ENCODE assay signal across 8 cellular contexts in the genomic region with DNA sequence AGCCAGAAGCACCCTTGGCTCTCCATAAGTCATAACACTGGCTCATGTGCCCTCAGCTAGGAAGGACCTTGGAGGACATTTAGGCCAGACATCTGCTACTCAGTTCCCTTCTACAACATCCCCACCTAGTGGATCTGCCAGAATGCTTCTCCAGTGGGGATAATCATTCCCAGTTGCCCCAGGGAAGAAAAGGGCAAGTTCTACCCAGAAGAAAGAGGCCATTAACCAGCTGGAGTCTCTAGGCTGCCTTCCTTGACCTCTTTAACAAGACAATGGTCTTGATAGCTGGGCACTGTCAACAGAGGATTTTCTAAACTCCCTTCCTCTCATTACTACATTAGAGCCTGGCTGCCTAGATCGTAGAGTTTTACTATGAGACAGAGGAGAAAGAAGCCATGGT. TPM values are rescaled to one million over a fixed set of nuclear protein-coding genes. Genes with fewer than 3 reads are reported as not detected.
A peak's percentile ranks its signal among the peaks of the same experiment; 100 is the strongest.
DNase-seq lines count a peak whose midpoint lies in the region; ATAC-seq and TF ChIP-seq lines count a peak whose summit lies in the region.

No MANE protein-coding gene starts in this region.

- H3K9me3 ChIP-seq in ascending aorta = peaks cover 0 to 5% of the 10 kb centered on the region in 2 donors
- no peaks in the 10 kb centered on the region for H3K9me3 ChIP-seq in CD4-positive, alpha-beta memory T cell (ENCODE audit: control insufficient read depth in 1 of 2, low read length in 2 of 2)

- no peaks in the 10 kb centered on the region for H3K36me3 ChIP-seq in ascending aorta
- H3K36me3 ChIP-seq in CD4-positive, alpha-beta memory T cell (ENCODE audit: insufficient read depth, low read length) = no peaks in the 10 kb centered on the region

- intact Hi-C loops in ascending aorta (cut with DNase I) = loop anchor here (10.0 kb wide), 2 partner anchors 304 to 404 kb away; partner anchors contain the start of gene DHX15
- intact Hi-C loops in CD4-positive, alpha-beta memory T cell (cut with micrococcal nuclease) = no loop called here

- CTCF ChIA-PET in CD4-positive, alpha-beta memory T cell (lab: Charles Lee; ENCODE audit: partially characterized antibody) = interaction anchor here (1.4 kb wide), 1 partner anchor 9 kb away, joined by 4 read pairs; no protein-coding TSS in a partner anchor

- H3K27ac ChIP-seq in C4-2B (no peak overlapping the region), ascending aorta (no peak overlapping the region)
- H3K27ac ChIP-seq in CD4-positive, alpha-beta memory T cell (ENCODE audit: low read depth, low read length) = no peak overlapping the region

- no peak overlapping the region for H3K4me3 ChIP-seq in ascending aorta
- no peak overlapping the region for H3K4me3 ChIP-seq in CD4-positive, alpha-beta memory T cell (ENCODE audit: low read length in 2 of 2)

- POLR2A ChIA-PET in CD4-positive, alpha-beta memory T cell (lab: Charles Lee; ENCODE audit: partially characterized antibody) = no interaction called here

- no peak for ATAC-seq in GM19328 (IDR thresholded peaks at IDR 0.05; ENCODE audit: unreplicated experiment)
- ATAC-seq in GM18505 (IDR thresholded peaks at IDR 0.05; ENCODE audit: unreplicated experiment) = no peak

- H3K9me3 Mint-ChIP-seq in CD4-positive, alpha-beta memory T cell = peaks cover 0 to 9% (median 0%) of the 10 kb centered on the region in 8 donors

- DNase-seq in HuH-7 (ENCODE audit: low spot score) (peak; percentile 65), ascending aorta (ENCODE audit: low spot score in 2 of 2) (no peak), islet precursor cell (peak; percentile 83), NCI-H1436 treated with DMSO at 0.1 percent for 48 hours (lab: John Stamatoyannopoulos, UW) (no peak)
- no peak for DNase-seq in CD4-positive, alpha-beta memory T cell

- no peaks in the 10 kb centered on the region for H3K36me3 Mint-ChIP-seq in CD4-positive, alpha-beta memory T cell

- H3K4me3 Mint-ChIP-seq in CD4-positive, alpha-beta memory T cell = no peak overlapping the region

- TF ChIP-seq POLR2A in GM18505 (IDR thresholded peaks at IDR 0.05; ENCODE audit: borderline replicate concordance, extremely low read depth, insufficient read depth, insufficient read length) = no peak

- no peaks in the 10 kb centered on the region for H3K4me1 ChIP-seq in ascending aorta
- H3K4me1 ChIP-seq in CD4-positive, alpha-beta memory T cell (ENCODE audit: insufficient read depth, low read length) = no peaks in the 10 kb centered on the region

- no peak overlapping the region for H3K27ac Mint-ChIP-seq in CD4-positive, alpha-beta memory T cell

- TF ChIP-seq CTCF in C4-2B (conservative IDR thresholded peaks at IDR 0.05) (peak; percentile 66), ascending aorta (IDR thresholded peaks at IDR 0.05) (peak; percentile 25 to 49 (median 35))

- H3K27me3 ChIP-seq in ascending aorta = no peaks in the 10 kb centered on the region
- H3K27me3 ChIP-seq in CD4-positive, alpha-beta memory T cell (ENCODE audit: insufficient read depth, low read length) = no peaks in the 10 kb centered on the region

- no peaks in the 10 kb centered on the region for H3K4me1 Mint-ChIP-seq in CD4-positive, alpha-beta memory T cell

- H3K27me3 Mint-ChIP-seq in CD4-positive, alpha-beta memory T cell = peaks cover 2% of the 10 kb centered on the region in 2 donors

RNA-seq across cellular contexts. Expression of gene LGI2, which starts 42.0 kb away (rescaled TPM):
- 2.2 TPM for total RNA-seq in ascending aorta
- total RNA-seq in CD4-positive, alpha-beta memory T cell = not detected
- polyA plus RNA-seq in CD4-positive, alpha-beta memory T cell = not detected

Comparison
In these comparisons a context has a peak if more than half of its experiments do, and no peak if none do; other contexts are left out.
1. DNase-seq: peak in HuH-7 (single experiment) and islet precursor cell (single experiment); none in ascending aorta (0 of 2), NCI-H1436 treated with DMSO at 0.1 percent for 48 hours (single experiment) and CD4-positive, alpha-beta memory T cell (0 of 5).